Comparison of ENCODE assay signal across 1 cellular context in genomic region chr12:442235-442884, GRCh38.
TF ChIP-seq lines count a peak whose summit lies in the region.

No MANE protein-coding gene starts in this region.

TF ChIP-seq in GM23338, 12 proteins besides CTCF, POLR2A, EP300 and RAD21 (continued from another document):
- TF ChIP-seq, protein P1, sequence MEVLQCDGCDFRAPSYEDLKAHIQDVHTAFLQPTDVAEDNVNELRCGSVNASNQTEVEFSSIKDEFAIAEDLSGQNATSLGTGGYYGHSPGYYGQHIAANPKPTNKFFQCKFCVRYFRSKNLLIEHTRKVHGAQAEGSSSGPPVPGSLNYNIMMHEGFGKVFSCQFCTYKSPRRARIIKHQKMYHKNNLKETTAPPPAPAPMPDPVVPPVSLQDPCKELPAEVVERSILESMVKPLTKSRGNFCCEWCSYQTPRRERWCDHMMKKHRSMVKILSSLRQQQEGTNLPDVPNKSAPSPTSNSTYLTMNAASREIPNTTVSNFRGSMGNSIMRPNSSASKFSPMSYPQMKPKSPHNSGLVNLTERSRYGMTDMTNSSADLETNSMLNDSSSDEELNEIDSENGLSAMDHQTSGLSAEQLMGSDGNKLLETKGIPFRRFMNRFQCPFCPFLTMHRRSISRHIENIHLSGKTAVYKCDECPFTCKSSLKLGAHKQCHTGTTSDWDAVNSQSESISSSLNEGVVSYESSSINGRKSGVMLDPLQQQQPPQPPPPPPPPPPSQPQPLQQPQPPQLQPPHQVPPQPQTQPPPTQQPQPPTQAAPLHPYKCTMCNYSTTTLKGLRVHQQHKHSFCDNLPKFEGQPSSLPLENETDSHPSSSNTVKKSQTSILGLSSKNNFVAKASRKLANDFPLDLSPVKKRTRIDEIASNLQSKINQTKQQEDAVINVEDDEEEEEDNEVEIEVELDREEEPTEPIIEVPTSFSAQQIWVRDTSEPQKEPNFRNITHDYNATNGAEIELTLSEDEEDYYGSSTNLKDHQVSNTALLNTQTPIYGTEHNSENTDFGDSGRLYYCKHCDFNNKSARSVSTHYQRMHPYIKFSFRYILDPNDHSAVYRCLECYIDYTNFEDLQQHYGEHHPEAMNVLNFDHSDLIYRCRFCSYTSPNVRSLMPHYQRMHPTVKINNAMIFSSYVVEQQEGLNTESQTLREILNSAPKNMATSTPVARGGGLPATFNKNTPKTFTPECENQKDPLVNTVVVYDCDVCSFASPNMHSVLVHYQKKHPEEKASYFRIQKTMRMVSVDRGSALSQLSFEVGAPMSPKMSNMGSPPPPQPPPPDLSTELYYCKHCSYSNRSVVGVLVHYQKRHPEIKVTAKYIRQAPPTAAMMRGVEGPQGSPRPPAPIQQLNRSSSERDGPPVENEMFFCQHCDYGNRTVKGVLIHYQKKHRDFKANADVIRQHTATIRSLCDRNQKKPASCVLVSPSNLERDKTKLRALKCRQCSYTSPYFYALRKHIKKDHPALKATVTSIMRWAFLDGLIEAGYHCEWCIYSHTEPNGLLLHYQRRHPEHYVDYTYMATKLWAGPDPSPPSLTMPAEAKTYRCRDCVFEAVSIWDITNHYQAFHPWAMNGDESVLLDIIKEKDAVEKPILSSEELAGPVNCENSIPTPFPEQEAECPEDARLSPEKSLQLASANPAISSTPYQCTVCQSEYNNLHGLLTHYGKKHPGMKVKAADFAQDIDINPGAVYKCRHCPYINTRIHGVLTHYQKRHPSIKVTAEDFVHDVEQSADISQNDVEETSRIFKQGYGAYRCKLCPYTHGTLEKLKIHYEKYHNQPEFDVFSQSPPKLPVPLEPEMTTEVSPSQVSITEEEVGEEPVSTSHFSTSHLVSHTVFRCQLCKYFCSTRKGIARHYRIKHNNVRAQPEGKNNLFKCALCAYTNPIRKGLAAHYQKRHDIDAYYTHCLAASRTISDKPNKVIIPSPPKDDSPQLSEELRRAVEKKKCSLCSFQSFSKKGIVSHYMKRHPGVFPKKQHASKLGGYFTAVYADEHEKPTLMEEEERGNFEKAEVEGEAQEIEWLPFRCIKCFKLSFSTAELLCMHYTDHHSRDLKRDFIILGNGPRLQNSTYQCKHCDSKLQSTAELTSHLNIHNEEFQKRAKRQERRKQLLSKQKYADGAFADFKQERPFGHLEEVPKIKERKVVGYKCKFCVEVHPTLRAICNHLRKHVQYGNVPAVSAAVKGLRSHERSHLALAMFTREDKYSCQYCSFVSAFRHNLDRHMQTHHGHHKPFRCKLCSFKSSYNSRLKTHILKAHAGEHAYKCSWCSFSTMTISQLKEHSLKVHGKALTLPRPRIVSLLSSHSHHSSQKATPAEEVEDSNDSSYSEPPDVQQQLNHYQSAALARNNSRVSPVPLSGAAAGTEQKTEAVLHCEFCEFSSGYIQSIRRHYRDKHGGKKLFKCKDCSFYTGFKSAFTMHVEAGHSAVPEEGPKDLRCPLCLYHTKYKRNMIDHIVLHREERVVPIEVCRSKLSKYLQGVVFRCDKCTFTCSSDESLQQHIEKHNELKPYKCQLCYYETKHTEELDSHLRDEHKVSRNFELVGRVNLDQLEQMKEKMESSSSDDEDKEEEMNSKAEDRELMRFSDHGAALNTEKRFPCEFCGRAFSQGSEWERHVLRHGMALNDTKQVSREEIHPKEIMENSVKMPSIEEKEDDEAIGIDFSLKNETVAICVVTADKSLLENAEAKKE (CRISPR knock-in tag; IDR thresholded peaks at IDR 0.05): no peak
- TF ChIP-seq JUNB (IDR thresholded peaks at IDR 0.05; ENCODE audit: unreplicated experiment): no peak
- TF ChIP-seq ETS1 (IDR thresholded peaks at IDR 0.05): no peak
